Comparison of ENCODE assay signal across 8 cellular contexts in the genomic region with DNA sequence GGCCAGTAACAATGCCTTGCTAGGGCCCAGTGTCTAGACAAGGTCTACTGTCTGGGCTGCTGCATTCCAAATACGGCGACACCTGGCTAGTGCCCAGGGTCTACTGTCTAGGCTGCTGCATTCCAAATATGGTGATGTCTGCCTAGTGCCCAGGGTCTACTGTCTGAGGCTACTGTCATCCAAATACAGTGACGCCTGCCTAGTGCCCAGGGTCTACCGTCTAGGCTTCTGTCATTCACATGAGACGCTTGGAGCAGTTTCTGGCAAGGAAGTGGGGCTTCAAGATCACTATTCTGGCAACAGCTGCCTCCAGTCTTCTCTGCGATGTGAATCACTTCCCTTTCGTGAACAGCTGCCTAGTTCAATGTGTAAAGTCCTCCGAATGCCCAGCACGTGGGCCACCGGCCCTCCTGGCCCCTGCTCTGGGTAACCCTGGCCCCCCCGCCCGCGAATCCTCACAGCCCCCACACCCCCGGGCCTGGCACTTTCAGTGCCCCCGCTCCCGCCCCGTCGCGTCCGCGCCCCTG. TPM values are rescaled to one million over a fixed set of nuclear protein-coding genes. Genes with fewer than 3 reads are reported as not detected.
A peak's percentile ranks its signal among the peaks of the same experiment; 100 is the strongest.
DNase-seq lines count a peak whose midpoint lies in the region; ATAC-seq and TF ChIP-seq lines count a peak whose summit lies in the region.

No MANE protein-coding gene starts in this region.

- H3K4me2 ChIP-seq in neuronal stem cell (ENCODE audit: insufficient read depth, low read length, poor library complexity, severe bottlenecking) = peak overlapping the region; percentile 97

- no peak overlapping the region for H2BK5ac ChIP-seq in neuronal stem cell (ENCODE audit: low read length)

- H3K27me3 ChIP-seq in WERI-Rb-1 (ENCODE audit: insufficient read depth, low read depth, severe bottlenecking) (no peaks in the 10 kb centered on the region), neuronal stem cell (ENCODE audit: control insufficient read depth in 3 of 3, insufficient read depth in 3 of 3, low read depth in 1 of 3, low read length in 3 of 3) (no peaks in the 10 kb centered on the region)

- H3K4me3 ChIP-seq in WERI-Rb-1 (ENCODE audit: low read depth, low read length) (peak overlapping the region; percentile 57), foreskin fibroblast (ENCODE audit: low read depth in 1 of 2, low read length in 2 of 2) (peak overlapping the region; percentile 66 to 87), neuronal stem cell (ENCODE audit: low read length in 2 of 2) (peak overlapping the region; percentile 83 to 95)

- DNase-seq in G401 (ENCODE audit: low spot score) (peak; percentile 24), HPDE6-E6E7 (ENCODE audit: extremely low spot score) (peak; percentile 28), WERI-Rb-1 (no peak), foreskin fibroblast (peak; percentile 46 to 55), neuronal stem cell (ENCODE audit: low spot score) (no peak), NCI-H1436 treated with DMSO at 0.1 percent for 48 hours (lab: John Stamatoyannopoulos, UW) (no peak)
- no peak for DNase-seq in activated effector memory CD4-positive, alpha-beta T cell treated with anti-CD3 and anti-CD28 coated beads, Interleukin-2, amount 50 U/mL, for 16 hours

- peak overlapping the region; percentile 91 for H3K9ac ChIP-seq in neuronal stem cell (ENCODE audit: low read depth, low read length, poor library complexity)

- no peak overlapping the region for H4K91ac ChIP-seq in neuronal stem cell (ENCODE audit: low read depth, low read length, poor library complexity)

- no peaks in the 10 kb centered on the region for H3K36me3 ChIP-seq in WERI-Rb-1
- H3K36me3 ChIP-seq in neuronal stem cell (replicated peaks in 1 of 2; ENCODE audit: control insufficient read depth in 2 of 2, insufficient read depth in 2 of 2, low read length in 2 of 2) = no peaks in the 10 kb centered on the region

- no peak overlapping the region for H4K8ac ChIP-seq in neuronal stem cell (ENCODE audit: low read depth, low read length)

- no peak overlapping the region for H2AK5ac ChIP-seq in neuronal stem cell (ENCODE audit: low read depth, low read length)

- ATAC-seq in GM21447 (IDR thresholded peaks at IDR 0.05; ENCODE audit: unreplicated experiment) = peak; percentile 52

- H3K23ac ChIP-seq in neuronal stem cell (ENCODE audit: low read depth, low read length, poor library complexity) = peak overlapping the region; percentile 100

- H3K27ac ChIP-seq in WERI-Rb-1 = peak overlapping the region; percentile 52
- H3K27ac ChIP-seq in neuronal stem cell (replicated peaks; ENCODE audit: low read length) = no peak overlapping the region

- in situ Hi-C loops in G401 (cut with HindIII; ENCODE audit: low sequenced_read_pairs) = no loop called here

- no peak for TF ChIP-seq CTCF in WERI-Rb-1 (IDR thresholded peaks at IDR 0.05; ENCODE audit: low read depth, low read length)
- no peak for TF ChIP-seq CTCF in foreskin fibroblast (IDR thresholded peaks at IDR 0.05; ENCODE audit: low read depth, low read length)

- no peak overlapping the region for H2BK12ac ChIP-seq in neuronal stem cell (ENCODE audit: low read length)

- H3K9me3 ChIP-seq in WERI-Rb-1 (ENCODE audit: severe bottlenecking) = no peaks in the 10 kb centered on the region
- no peaks in the 10 kb centered on the region for H3K9me3 ChIP-seq in neuronal stem cell (replicated peaks in 1 of 2; ENCODE audit: control insufficient read depth in 2 of 2, insufficient read depth in 1 of 2, low read depth in 1 of 2, low read length in 2 of 2)

- no peak overlapping the region for H3K14ac ChIP-seq in neuronal stem cell (ENCODE audit: low read length)

- peak overlapping the region; percentile 67 for H3K18ac ChIP-seq in neuronal stem cell (ENCODE audit: low read length)

- no CpG with 5 or more reads among the region's 21 CpGs for WGBS in neuronal stem cell (ENCODE audit: extremely low coverage in 2 of 2, insufficient read length in 2 of 2, insufficient replicate concordance in 1 of 2), 2 donors

- H2BK120ac ChIP-seq in neuronal stem cell (ENCODE audit: low read depth, low read length) = no peak overlapping the region

- peaks cover 2 to 5% of the 10 kb centered on the region in 2 donors for H3K4me1 ChIP-seq in neuronal stem cell (ENCODE audit: control insufficient read depth in 2 of 2, insufficient read depth in 1 of 2, low read depth in 1 of 2, low read length in 2 of 2)

- H2BK15ac ChIP-seq in neuronal stem cell (ENCODE audit: low read length) = no peak overlapping the region

- no peak overlapping the region for H3K4ac ChIP-seq in neuronal stem cell (ENCODE audit: low read length)

- no peaks in the 10 kb centered on the region for H3K79me1 ChIP-seq in neuronal stem cell (ENCODE audit: low read depth, low read length)

- H2AFZ ChIP-seq in neuronal stem cell (ENCODE audit: low read length) = peak overlapping the region; percentile 96

RNA-seq across cellular contexts. Expression of a gene that starts 12.7 kb away (rescaled TPM):
- 41.8 and 46.7 TPM in 2 replicates for total RNA-seq in G401 (2014; rRNA removed; shearing (Covaris generic))
- polyA plus RNA-seq in neuronal stem cell (2013, experiment 1 of 2) = 7.3 TPM
- 8.3 TPM for polyA plus RNA-seq in neuronal stem cell (2013, experiment 2 of 2)

RNA-seq across cellular contexts. Expression of a gene that starts 12.8 kb away (rescaled TPM):
- total RNA-seq in G401 (2014; rRNA removed; shearing (Covaris generic)) = 15.9 and 24.9 TPM in 2 replicates
- polyA plus RNA-seq in neuronal stem cell (2013, experiment 1 of 2) = 5.4 TPM
- polyA plus RNA-seq in neuronal stem cell (2013, experiment 2 of 2) = 4.4 TPM

Comparison
In these comparisons a context has a peak if more than half of its experiments do, and no peak if none do; other contexts are left out.
1. DNase-seq: peak in G401 (single experiment), HPDE6-E6E7 (single experiment) and foreskin fibroblast (2 of 2); none in WERI-Rb-1 (single experiment), neuronal stem cell (single experiment), NCI-H1436 treated with DMSO at 0.1 percent for 48 hours (single experiment) and activated effector memory CD4-positive, alpha-beta T cell treated with anti-CD3 and anti-CD28 coated beads, Interleukin-2, amount 50 U/mL, for 16 hours (single experiment).
2. Peak in every context shown above with its lines, with median percentiles within 50 percentile points of each other: H3K4me3 ChIP-seq.